In genomic region chr4:155331478-155331877, GRCh38 we compare ENCODE assay signal across 9 cellular contexts.
"Had no signal": no experiment of that assay in that cellular context is flagged by ENCODE, and none has a peak within 500 bp of the region (broad histone marks: within the 10 kb centered on the region; RNA-seq: fewer than 3 reads in every experiment).

No MANE protein-coding gene starts in this region.

- H3K36me3 Mint-ChIP-seq: IgD-negative memory B cell had no signal

- H3K36me3 ChIP-seq: HAP-1 had no signal

- H3K4me1 ChIP-seq: HAP-1 had no signal

- ATAC-seq: HCT116 had no signal

- H3K4me3 ChIP-seq: GM23248, HAP-1 had no signal

- H2AFZ ChIP-seq: GM23248 had no signal

- H3K9me3 ChIP-seq: HAP-1 had no signal

- H3K27me3 Mint-ChIP-seq: IgD-negative memory B cell had no signal

- H3K4me3 Mint-ChIP-seq: HFFc6, IgD-negative memory B cell had no signal

- H3K27ac ChIP-seq: GM23248, HL-60 had no signal

- H3K27ac Mint-ChIP-seq: HFFc6, IgD-negative memory B cell had no signal

- H3K9me3 Mint-ChIP-seq: IgD-negative memory B cell had no signal

- DNase-seq: GM23248, GOT3, H7, HFFc6, KG1 had no signal

- H3K9ac ChIP-seq: GM23248 had no signal

- H3K4me1 Mint-ChIP-seq: IgD-negative memory B cell had no signal
